Comparison of ENCODE assay signal across 23 cellular contexts in genomic region chr1:47682198-47682597, GRCh38.
"Had no signal": no experiment of that assay in that cellular context is flagged by ENCODE, and none has a peak within 500 bp of the region (broad histone marks: within the 10 kb centered on the region; RNA-seq: fewer than 3 reads in every experiment).

No MANE protein-coding gene starts in this region.

- ATAC-seq: activated CD4-positive, alpha-beta T cell treated with anti-CD3 and anti-CD28 coated beads for 36 hours; gastroesophageal sphincter; heart left ventricle; left cardiac atrium; stimulated activated effector memory CD8-positive, alpha-beta T cell treated with anti-CD3 and anti-CD28 coated beads, Interleukin-12 subunit alpha, Interleukin-12 subunit beta, amount 100 ng/mL, for 72 hours; stimulated activated naive CD8-positive, alpha-beta T cell treated with anti-CD3 and anti-CD28 coated beads, Interleukin-15, amount 100 ng/mL, for 72 hours had no signal

- H3K27me3 ChIP-seq: adrenal gland, ascending aorta, ovary, transverse colon had no signal

- H3K4me1 Mint-ChIP-seq: activated B cell treated with CpG ODN at 0.5 μM for 24 hours; activated CD4-positive, alpha-beta T cell treated with anti-CD3 and anti-CD28 coated beads for 36 hours; central memory CD8-positive, alpha-beta T cell; naive B cell; stimulated activated effector memory CD8-positive, alpha-beta T cell treated with anti-CD3 and anti-CD28 coated beads, Interleukin-12 subunit alpha, Interleukin-12 subunit beta, amount 100 ng/mL, for 72 hours; stimulated activated naive CD8-positive, alpha-beta T cell treated with anti-CD3 and anti-CD28 coated beads, Interleukin-15, amount 100 ng/mL, for 72 hours had no signal

- H3K27ac Mint-ChIP-seq: activated B cell treated with CpG ODN at 0.5 μM for 24 hours; activated CD4-positive, alpha-beta T cell treated with anti-CD3 and anti-CD28 coated beads for 36 hours; activated naive CD8-positive, alpha-beta T cell; stimulated activated effector memory CD8-positive, alpha-beta T cell treated with anti-CD3 and anti-CD28 coated beads, Interleukin-12 subunit alpha, Interleukin-12 subunit beta, amount 100 ng/mL, for 72 hours; T-helper 1 cell treated with Interleukin-12 subunit alpha and Interleukin-12 subunit beta and Interleukin-4 antibody, amounts not matched to agents 30 μg/mL and 1 μg/mL, for 36 hours had no signal

- H3K27me3 Mint-ChIP-seq: activated naive CD8-positive, alpha-beta T cell had no signal

- H3K36me3 ChIP-seq: adrenal gland, ascending aorta, gastroesophageal sphincter, heart left ventricle, ovary, prostate gland, suprapubic skin, transverse colon had no signal

- H3K27ac ChIP-seq: adrenal gland, ascending aorta, epithelial cell of prostate, gastroesophageal sphincter, heart left ventricle, ovary, prostate gland, suprapubic skin, transverse colon had no signal

- H3K4me3 ChIP-seq: adrenal gland, ascending aorta, gastroesophageal sphincter, heart left ventricle, ovary, prostate gland, suprapubic skin, transverse colon had no signal

- H3K36me3 Mint-ChIP-seq: activated naive CD8-positive, alpha-beta T cell; naive B cell; stimulated activated effector memory CD8-positive, alpha-beta T cell treated with anti-CD3 and anti-CD28 coated beads, Interleukin-12 subunit alpha, Interleukin-12 subunit beta, amount 100 ng/mL, for 72 hours had no signal

- DNase-seq: activated B cell treated with CpG ODN at 0.5 μM for 24 hours; activated CD4-positive, alpha-beta T cell treated with anti-CD3 and anti-CD28 coated beads for 36 hours; activated CD4-positive, alpha-beta T cell treated with anti-CD3 and anti-CD28 coated beads, Interleukin-2, amount 50 U/mL, for 4 hours; activated naive CD4-positive, alpha-beta T cell; activated T-cell treated with anti-CD3 and anti-CD28 coated beads, Interleukin-2, amount 50 U/mL, for 1 hour; left cardiac atrium; mesenchymal stem cell; naive B cell; ovary; stimulated activated CD4-positive, alpha-beta T cell treated with anti-CD3 and anti-CD28 coated beads, Interleukin-12 subunit alpha, Interleukin-12 subunit beta, amount 100 ng/mL, for 4 hours; stimulated activated naive CD8-positive, alpha-beta T cell treated with anti-CD3 and anti-CD28 coated beads, Interleukin-15, amount 100 ng/mL, for 72 hours; transverse colon had no signal

- H3K4me1 ChIP-seq: adrenal gland, gastroesophageal sphincter had no signal

- H3K9me3 Mint-ChIP-seq: activated B cell treated with CpG ODN at 0.5 μM for 24 hours; central memory CD8-positive, alpha-beta T cell; naive B cell; stimulated activated effector memory CD8-positive, alpha-beta T cell treated with anti-CD3 and anti-CD28 coated beads, Interleukin-12 subunit alpha, Interleukin-12 subunit beta, amount 100 ng/mL, for 72 hours; stimulated activated naive CD8-positive, alpha-beta T cell treated with anti-CD3 and anti-CD28 coated beads, Interleukin-15, amount 100 ng/mL, for 72 hours; T-helper 1 cell treated with Interleukin-12 subunit alpha and Interleukin-12 subunit beta and Interleukin-4 antibody, amounts not matched to agents 30 μg/mL and 1 μg/mL, for 36 hours had no signal

- H3K9me3 ChIP-seq: adrenal gland, ascending aorta, gastroesophageal sphincter, heart left ventricle, ovary, prostate gland, suprapubic skin, transverse colon had no signal

- H3K4me3 Mint-ChIP-seq: activated B cell treated with CpG ODN at 0.5 μM for 24 hours; activated CD4-positive, alpha-beta T cell treated with anti-CD3 and anti-CD28 coated beads for 36 hours; activated naive CD8-positive, alpha-beta T cell; central memory CD8-positive, alpha-beta T cell; naive B cell; stimulated activated effector memory CD8-positive, alpha-beta T cell treated with anti-CD3 and anti-CD28 coated beads, Interleukin-12 subunit alpha, Interleukin-12 subunit beta, amount 100 ng/mL, for 72 hours; stimulated activated naive CD8-positive, alpha-beta T cell treated with anti-CD3 and anti-CD28 coated beads, Interleukin-15, amount 100 ng/mL, for 72 hours; T-helper 1 cell treated with Interleukin-12 subunit alpha and Interleukin-12 subunit beta and Interleukin-4 antibody, amounts not matched to agents 30 μg/mL and 1 μg/mL, for 36 hours had no signal
